In genomic region chr3:4778119-4778518, GRCh38 we compare ENCODE assay signal across 18 cellular contexts.
"Had no signal": no experiment of that assay in that cellular context is flagged by ENCODE, and none has a peak within 500 bp of the region (broad histone marks: within the 10 kb centered on the region; RNA-seq: fewer than 3 reads in every experiment).

No MANE protein-coding gene starts in this region.

- H3K9ac ChIP-seq: SK-N-SH had no signal

- DNase-seq: activated CD4-positive, alpha-beta T cell treated with anti-CD3 and anti-CD28 coated beads, Interleukin-2, amount 50 U/mL, for 48 hours; activated gamma-delta T cell treated with Interleukin-2 at 50 U/mL for 16 hours; caudate nucleus; effector CD4-positive, alpha-beta T cell; hypothalamus; mucosa of descending colon; naive thymus-derived CD8-positive, alpha-beta T cell; nucleus accumbens; right lobe of liver; Right ventricle myocardium superior; SK-N-SH; substantia nigra; transverse colon had no signal

- H3K4me2 ChIP-seq: SK-N-SH had no signal

- H3K36me3 ChIP-seq: right lobe of liver, transverse colon had no signal

- H3K9me3 ChIP-seq: mucosa of descending colon, right lobe of liver, SK-N-SH, transverse colon had no signal

- H3K27me3 Mint-ChIP-seq: naive thymus-derived CD8-positive, alpha-beta T cell; progenitor cell of endocrine pancreas; stimulated activated memory B cell treated with anti-CD40 and anti-IgM and Interleukin-4, amounts not matched to agents 10 μg/mL and 1 μg/mL and 100 μg/mL, for 72 hours had no signal

- H3K27me3 ChIP-seq: right lobe of liver, transverse colon had no signal

- ATAC-seq: activated CD4-positive, CD25-positive, alpha-beta regulatory T cell treated with anti-CD3 and anti-CD28 coated beads, Interleukin-2, amount 50 U/mL, for 24 hours; mucosa of descending colon; naive thymus-derived CD8-positive, alpha-beta T cell; stimulated activated memory B cell treated with anti-CD40 and anti-IgM and Interleukin-4, amounts not matched to agents 10 μg/mL and 1 μg/mL and 100 μg/mL, for 72 hours had no signal

- H3K27ac Mint-ChIP-seq: progenitor cell of endocrine pancreas had no signal

- H3K9me3 Mint-ChIP-seq: naive thymus-derived CD8-positive, alpha-beta T cell; stimulated activated memory B cell treated with anti-CD40 and anti-IgM and Interleukin-4, amounts not matched to agents 10 μg/mL and 1 μg/mL and 100 μg/mL, for 72 hours had no signal

- H3K4me3 ChIP-seq: coronary artery, lung, mucosa of descending colon, right lobe of liver, transverse colon had no signal

- H3K27ac ChIP-seq: right lobe of liver had no signal

- H3K4me3 Mint-ChIP-seq: naive thymus-derived CD8-positive, alpha-beta T cell; stimulated activated memory B cell treated with anti-CD40 and anti-IgM and Interleukin-4, amounts not matched to agents 10 μg/mL and 1 μg/mL and 100 μg/mL, for 72 hours had no signal
